Comparison of ENCODE assay signal across 8 cellular contexts in genomic region chr4:56958111-56958517, GRCh38. TPM values are rescaled to one million over a fixed set of nuclear protein-coding genes. Genes with fewer than 3 reads are reported as not detected.
A peak's percentile ranks its signal among the peaks of the same experiment; 100 is the strongest.
DNase-seq lines count a peak whose midpoint lies in the region; ATAC-seq, FAIRE-seq and TF ChIP-seq lines count a peak whose summit lies in the region.

No MANE protein-coding gene starts in this region.

- ATAC-seq in RWPE2 (ENCODE audit: low read depth) (peak; percentile 92), pancreas (peak; percentile 85 to 96 (median 89)), HG03342 (IDR thresholded peaks at IDR 0.05; ENCODE audit: unreplicated experiment) (no peak), HG02763 (IDR thresholded peaks at IDR 0.05; ENCODE audit: unreplicated experiment) (no peak), HG03097 (IDR thresholded peaks at IDR 0.05; ENCODE audit: low FRiP score, unreplicated experiment) (no peak)

- peak; percentile 85 for DNase-seq in HS-5 (ENCODE audit: low read depth)
- no peak for DNase-seq in RWPE2 (ENCODE audit: low spot score)
- peak; percentile 97 for DNase-seq in fibroblast of the conjunctiva (ENCODE audit: low read depth)
- DNase-seq in pancreas = peak in 4 of 6 donors; percentile 43 to 73 (median 63)
- no peak for DNase-seq in stimulated activated CD4-positive, alpha-beta T cell treated with anti-CD3 and anti-CD28 coated beads, Interleukin-2, amount 100 ng/mL, for 24 hours

- H3K36me3 ChIP-seq in RWPE2 (ENCODE audit: low read depth) (peaks cover 14% of the 10 kb centered on the region), pancreas (peaks cover 0 to 5% (median 0%) of the 10 kb centered on the region in 3 donors)

- WGBS in pancreas, 2 donors = 32 to 41% methylated on average over 7 of the region's 7 CpGs

- peak; percentile 20 for FAIRE-seq in pancreas (lab: Jason Lieb, UNC)

- H3K4me3 ChIP-seq in RWPE2 (ENCODE audit: severe bottlenecking) = no peak overlapping the region
- H3K4me3 ChIP-seq in pancreas = no peak overlapping the region

- intact Hi-C loops in pancreas (cut with DNase I) = no loop called here

- no peaks in the 10 kb centered on the region for H3K27me3 ChIP-seq in RWPE2 (ENCODE audit: insufficient read depth, poor library complexity, severe bottlenecking)
- H3K27me3 ChIP-seq in pancreas = no peaks in the 10 kb centered on the region

- H3K9me3 ChIP-seq in RWPE2 (ENCODE audit: severe bottlenecking) (no peaks in the 10 kb centered on the region), pancreas (no peaks in the 10 kb centered on the region)

- H3K4me1 ChIP-seq in RWPE2 (ENCODE audit: insufficient read depth, poor library complexity, severe bottlenecking) = peaks cover 3% of the 10 kb centered on the region
- H3K4me1 ChIP-seq in pancreas = peaks cover 0 to 3% (median 0%) of the 10 kb centered on the region in 3 donors

- no peak for TF ChIP-seq CTCF in RWPE2 (IDR thresholded peaks at IDR 0.05; ENCODE audit: poor library complexity, severe bottlenecking)
- no peak for TF ChIP-seq CTCF in pancreas (IDR thresholded peaks at IDR 0.05)

- H3K27ac ChIP-seq in RWPE2 (ENCODE audit: poor library complexity, severe bottlenecking) (no peak overlapping the region), pancreas (peak overlapping the region in 1 of 4 donors; percentile 3)

RNA-seq across cellular contexts. Expression of gene NOA1, which starts 19.3 kb away (rescaled TPM):
- total RNA-seq in pancreas = 10 to 100 TPM; 12.6 to 27.0 (median 19.6) TPM
- polyA plus RNA-seq in pancreas = 1 to 10 TPM; 5.2 to 7.8 TPM

RNA-seq across cellular contexts. Expression of gene POLR2B, which starts 20.6 kb away (rescaled TPM):
- total RNA-seq in pancreas = 10 to 100 TPM; 25.0 to 48.2 (median 36.5) TPM
- 10 to 100 TPM; 19.2 to 36.3 TPM for polyA plus RNA-seq in pancreas

RNA-seq across cellular contexts. Expression of gene REST, which starts 50.4 kb away (rescaled TPM):
- 10 to 100 TPM; 12.5 to 28.9 (median 16.0) TPM for total RNA-seq in pancreas
- 1 to 10 TPM; 2.7 to 2.8 TPM for polyA plus RNA-seq in pancreas

Comparison
In these comparisons a context has a peak if more than half of its experiments do, and no peak if none do; other contexts are left out.
1. DNase-seq: peak in HS-5 (single experiment), fibroblast of the conjunctiva (single experiment) and pancreas (4 of 6); none in RWPE2 (single experiment) and stimulated activated CD4-positive, alpha-beta T cell treated with anti-CD3 and anti-CD28 coated beads, Interleukin-2, amount 100 ng/mL, for 24 hours (0 of 2).
2. ATAC-seq: peak in RWPE2 (single experiment) and pancreas (4 of 4); none in HG03342 (single experiment), HG02763 (single experiment) and HG03097 (single experiment).